ENCODE assay signal across 12 cellular contexts in genomic region chr2:240239325-240239724, GRCh38.
A peak's percentile ranks its signal among the peaks of the same experiment; 100 is the strongest.
DNase-seq lines count a peak whose midpoint lies in the region; ATAC-seq and TF ChIP-seq lines count a peak whose summit lies in the region.
"Had no signal": no experiment of that assay in that cellular context is flagged by ENCODE, and none has a peak within 500 bp of the region (broad histone marks: within the 10 kb centered on the region; RNA-seq: fewer than 3 reads in every experiment).

No MANE protein-coding gene starts in this region.

- H3K27ac ChIP-seq in colonic mucosa = no peak overlapping the region
- H3K27ac ChIP-seq: 22Rv1 had no signal

- no peaks in the 10 kb centered on the region for H3K9me3 ChIP-seq in colonic mucosa

- no peaks in the 10 kb centered on the region for H3K4me1 Mint-ChIP-seq in activated naive CD8-positive, alpha-beta T cell treated with anti-CD3 and anti-CD28 coated beads, Interleukin-2, amount 10 ng/mL, durations not matched to agents 7 days and 5 days
- H3K4me1 Mint-ChIP-seq in activated naive CD8-positive, alpha-beta T cell treated with anti-CD3 and anti-CD28 coated beads for 36 hours = no peaks in the 10 kb centered on the region
- H3K4me1 Mint-ChIP-seq in osteocyte (ENCODE audit: unreplicated experiment) = peaks cover 15% of the 10 kb centered on the region

- no peaks in the 10 kb centered on the region for H3K9me3 Mint-ChIP-seq in activated naive CD8-positive, alpha-beta T cell treated with anti-CD3 and anti-CD28 coated beads, Interleukin-2, amount 10 ng/mL, durations not matched to agents 7 days and 5 days
- H3K9me3 Mint-ChIP-seq in activated naive CD8-positive, alpha-beta T cell treated with anti-CD3 and anti-CD28 coated beads for 36 hours = no peaks in the 10 kb centered on the region
- peaks cover 5% of the 10 kb centered on the region for H3K9me3 Mint-ChIP-seq in osteocyte (ENCODE audit: unreplicated experiment)

- H3K9ac ChIP-seq in colonic mucosa (ENCODE audit: low read depth in 2 of 2, low read length in 2 of 2) = no peak overlapping the region
- H3K9ac ChIP-seq: BLaER1 treated with 17β-estradiol and CSF1 and Interleukin-3, amounts not matched to agents 10 nM and 100 nM had no signal

- H3K4me1 ChIP-seq in colonic mucosa = no peaks in the 10 kb centered on the region

- DNase-seq in activated naive CD8-positive, alpha-beta T cell treated with anti-CD3 and anti-CD28 coated beads, Interleukin-2, amount 10 ng/mL, durations not matched to agents 7 days and 5 days = no peak
- DNase-seq in activated naive CD8-positive, alpha-beta T cell treated with anti-CD3 and anti-CD28 coated beads for 36 hours = no peak
- DNase-seq in colonic mucosa = peak; percentile 2
- peak; percentile 46 for DNase-seq in osteocyte (ENCODE audit: extremely low spot score, unreplicated experiment)
- DNase-seq in ureter (ENCODE audit: low spot score) = peak; percentile 24
- no peak for DNase-seq in stimulated activated CD4-positive, alpha-beta T cell treated with anti-CD3 and anti-CD28 coated beads, Interleukin-4, amount 100 ng/mL, for 4 hours
- no peak for DNase-seq in midbrain (lab: John Stamatoyannopoulos, UW)
- no peak for DNase-seq in activated CD4-positive, CD25-positive, alpha-beta regulatory T cell (lab: John Stamatoyannopoulos, UW)
- DNase-seq: CD4-positive, CD25-positive, alpha-beta regulatory T cell had no signal

- H3K27me3 Mint-ChIP-seq in activated naive CD8-positive, alpha-beta T cell treated with anti-CD3 and anti-CD28 coated beads, Interleukin-2, amount 10 ng/mL, durations not matched to agents 7 days and 5 days = peaks cover 18% of the 10 kb centered on the region
- peaks cover 19% of the 10 kb centered on the region for H3K27me3 Mint-ChIP-seq in activated naive CD8-positive, alpha-beta T cell treated with anti-CD3 and anti-CD28 coated beads for 36 hours
- peaks cover 19% of the 10 kb centered on the region for H3K27me3 Mint-ChIP-seq in osteocyte (ENCODE audit: unreplicated experiment)

- H3K4me3 Mint-ChIP-seq in activated naive CD8-positive, alpha-beta T cell treated with anti-CD3 and anti-CD28 coated beads, Interleukin-2, amount 10 ng/mL, durations not matched to agents 7 days and 5 days = no peak overlapping the region
- no peak overlapping the region for H3K4me3 Mint-ChIP-seq in activated naive CD8-positive, alpha-beta T cell treated with anti-CD3 and anti-CD28 coated beads for 36 hours
- H3K4me3 Mint-ChIP-seq in osteocyte (ENCODE audit: unreplicated experiment) = no peak overlapping the region
- H3K4me3 Mint-ChIP-seq: CD4-positive, CD25-positive, alpha-beta regulatory T cell had no signal

- H3K27ac Mint-ChIP-seq in activated naive CD8-positive, alpha-beta T cell treated with anti-CD3 and anti-CD28 coated beads, Interleukin-2, amount 10 ng/mL, durations not matched to agents 7 days and 5 days = peak overlapping the region; percentile 2
- no peak overlapping the region for H3K27ac Mint-ChIP-seq in activated naive CD8-positive, alpha-beta T cell treated with anti-CD3 and anti-CD28 coated beads for 36 hours
- no peak overlapping the region for H3K27ac Mint-ChIP-seq in osteocyte (ENCODE audit: unreplicated experiment)
- H3K27ac Mint-ChIP-seq: CD4-positive, CD25-positive, alpha-beta regulatory T cell had no signal

- H3K36me3 ChIP-seq in colonic mucosa = no peaks in the 10 kb centered on the region
- H3K36me3 ChIP-seq: BLaER1 treated with 17β-estradiol and CSF1 and Interleukin-3, amounts not matched to agents 10 nM and 100 nM had no signal

- TF ChIP-seq CTCF in colonic mucosa (IDR thresholded peaks at IDR 0.05) (no peak), osteocyte (IDR thresholded peaks at IDR 0.05) (no peak)

- no peaks in the 10 kb centered on the region for H3K27me3 ChIP-seq in colonic mucosa
- H3K27me3 ChIP-seq: BLaER1 treated with 17β-estradiol and CSF1 and Interleukin-3, amounts not matched to agents 10 nM and 100 nM had no signal

- no peaks in the 10 kb centered on the region for H3K36me3 Mint-ChIP-seq in activated naive CD8-positive, alpha-beta T cell treated with anti-CD3 and anti-CD28 coated beads, Interleukin-2, amount 10 ng/mL, durations not matched to agents 7 days and 5 days
- H3K36me3 Mint-ChIP-seq in activated naive CD8-positive, alpha-beta T cell treated with anti-CD3 and anti-CD28 coated beads for 36 hours = no peaks in the 10 kb centered on the region
- H3K36me3 Mint-ChIP-seq in osteocyte (ENCODE audit: unreplicated experiment) = no peaks in the 10 kb centered on the region
- H3K36me3 Mint-ChIP-seq: CD4-positive, CD25-positive, alpha-beta regulatory T cell had no signal

- intact Hi-C loops in colonic mucosa (cut with DNase I) = no loop called here

- no peak overlapping the region for H3K4me3 ChIP-seq in colonic mucosa
- H3K4me3 ChIP-seq: BLaER1 treated with 17β-estradiol and CSF1 and Interleukin-3, amounts not matched to agents 10 nM and 100 nM had no signal

- POLR2A ChIA-PET in activated naive CD8-positive, alpha-beta T cell treated with anti-CD3 and anti-CD28 coated beads, Interleukin-2, amount 10 ng/mL, durations not matched to agents 7 days and 5 days (lab: Charles Lee) = no interaction called here

- no peak for ATAC-seq in activated naive CD8-positive, alpha-beta T cell treated with anti-CD3 and anti-CD28 coated beads, Interleukin-2, amount 10 ng/mL, durations not matched to agents 7 days and 5 days (ENCODE audit: low read depth)
- ATAC-seq: HCT116 had no signal

Comparison
In these comparisons a context has a peak if more than half of its experiments do, and no peak if none do; other contexts are left out.
1. DNase-seq: peak in colonic mucosa (single experiment), osteocyte (single experiment) and ureter (single experiment); none in activated naive CD8-positive, alpha-beta T cell treated with anti-CD3 and anti-CD28 coated beads, Interleukin-2, amount 10 ng/mL, durations not matched to agents 7 days and 5 days (single experiment), activated naive CD8-positive, alpha-beta T cell treated with anti-CD3 and anti-CD28 coated beads for 36 hours (single experiment), stimulated activated CD4-positive, alpha-beta T cell treated with anti-CD3 and anti-CD28 coated beads, Interleukin-4, amount 100 ng/mL, for 4 hours (0 of 2), midbrain (single experiment) and activated CD4-positive, CD25-positive, alpha-beta regulatory T cell (0 of 4).